ENCODE assay signal across 8 cellular contexts in genomic region chr14:59275668-59276067, GRCh38.
DNase-seq lines count a peak whose midpoint lies in the region; ATAC-seq, FAIRE-seq and TF ChIP-seq lines count a peak whose summit lies in the region.

No MANE protein-coding gene starts in this region.

- no peaks in the 10 kb centered on the region for H3K79me2 ChIP-seq in astrocyte (ENCODE audit: insufficient read depth, low read length)

- peaks cover 36% of the 10 kb centered on the region for H3K4me1 ChIP-seq in astrocyte (ENCODE audit: insufficient read depth, low read length)
- H3K4me1 ChIP-seq in lower lobe of right lung: peaks cover 28% of the 10 kb centered on the region
- H3K4me1 ChIP-seq in testis: peaks cover 6% of the 10 kb centered on the region

- H3K4me2 ChIP-seq in astrocyte (ENCODE audit: low read length): peak overlapping the region; percentile 65

- FAIRE-seq in astrocyte (lab: Jason Lieb, UNC): peak; percentile 96

- H3K36me3 ChIP-seq in astrocyte (ENCODE audit: insufficient read depth, low read length) (no peaks in the 10 kb centered on the region), lower lobe of right lung (no peaks in the 10 kb centered on the region), testis (ENCODE audit: low read depth, missing control alignments) (no peaks in the 10 kb centered on the region)

- H3K27ac ChIP-seq in astrocyte (ENCODE audit: low read depth, low read length): peak overlapping the region; percentile 77
- H3K27ac ChIP-seq in lower lobe of right lung: no peak overlapping the region
- no peak overlapping the region for H3K27ac ChIP-seq in testis

- peaks cover 49% of the 10 kb centered on the region for H3K4me1 Mint-ChIP-seq in astrocyte (ENCODE audit: low read depth, unreplicated experiment)

- H3K27me3 Mint-ChIP-seq in astrocyte (ENCODE audit: low read depth, unreplicated experiment): no peaks in the 10 kb centered on the region

- H3K4me3 ChIP-seq in astrocyte (ENCODE audit: insufficient read depth, low read depth, low read length) (no peak overlapping the region), lower lobe of right lung (no peak overlapping the region), testis (no peak overlapping the region)

- no peak for TF ChIP-seq POLR2A in testis (IDR thresholded peaks at IDR 0.05)

- H3K9me3 ChIP-seq in astrocyte (ENCODE audit: insufficient read depth, low read depth, low read length): no peaks in the 10 kb centered on the region
- H3K9me3 ChIP-seq in lower lobe of right lung: no peaks in the 10 kb centered on the region
- H3K9me3 ChIP-seq in testis: no peaks in the 10 kb centered on the region

- TF ChIP-seq CTCF in astrocyte (IDR thresholded peaks at IDR 0.05; ENCODE audit: insufficient read depth, low read depth, low read length) (no peak), lower lobe of right lung (IDR thresholded peaks at IDR 0.05) (no peak), testis (IDR thresholded peaks at IDR 0.05) (no peak)

- intact Hi-C loops in lower lobe of right lung (cut with DNase I): no loop called here
- intact Hi-C loops in testis (cut with DNase I; ENCODE audit: low total_unique reads): no loop called here

- H4K20me1 ChIP-seq in astrocyte (ENCODE audit: insufficient read depth, low read length): no peaks in the 10 kb centered on the region

- H3K9ac ChIP-seq in astrocyte (ENCODE audit: low read length): peak overlapping the region; percentile 19

- H3K27me3 ChIP-seq in astrocyte (ENCODE audit: insufficient read depth, low read length) (no peaks in the 10 kb centered on the region), lower lobe of right lung (ENCODE audit: low read depth) (no peaks in the 10 kb centered on the region), testis (no peaks in the 10 kb centered on the region)

- no peak overlapping the region for H3K4me3 Mint-ChIP-seq in astrocyte (ENCODE audit: unreplicated experiment)

- no peaks in the 10 kb centered on the region for H3K36me3 Mint-ChIP-seq in astrocyte (ENCODE audit: low read depth, unreplicated experiment)

- H2AFZ ChIP-seq in astrocyte (ENCODE audit: low read depth, low read length): no peak overlapping the region

- H3K27ac Mint-ChIP-seq in astrocyte (ENCODE audit: unreplicated experiment): peak overlapping the region; percentile 94

- peak; percentile 96 for ATAC-seq in GM21526 (IDR thresholded peaks at IDR 0.05; ENCODE audit: low FRiP score, unreplicated experiment)
- peak; percentile 53 to 65 for ATAC-seq in lower lobe of right lung

- DNase-seq in GM04504 (ENCODE audit: low read depth): peak; percentile 70
- DNase-seq in HT-29 (ENCODE audit: low spot score): peak; percentile 64
- DNase-seq in astrocyte (ENCODE audit: low read depth): peak; percentile 93
- DNase-seq in lower lobe of right lung: no peak
- no peak for DNase-seq in SKM-1 (lab: John Stamatoyannopoulos, UW; ENCODE audit: unreplicated experiment)
- DNase-seq in testis: no peak
- DNase-seq in COR-L47 (lab: John Stamatoyannopoulos, UW): no peak

- no peaks in the 10 kb centered on the region for H3K9me3 Mint-ChIP-seq in astrocyte (ENCODE audit: unreplicated experiment)

Comparison
In these comparisons a context has a peak if more than half of its experiments do, and no peak if none do; other contexts are left out.
1. DNase-seq: peak in GM04504 (single experiment), HT-29 (single experiment) and astrocyte (single experiment); none in lower lobe of right lung (single experiment), SKM-1 (single experiment), testis (single experiment) and COR-L47 (single experiment).